Comparison of ENCODE assay signal across 12 cellular contexts in the genomic region with DNA sequence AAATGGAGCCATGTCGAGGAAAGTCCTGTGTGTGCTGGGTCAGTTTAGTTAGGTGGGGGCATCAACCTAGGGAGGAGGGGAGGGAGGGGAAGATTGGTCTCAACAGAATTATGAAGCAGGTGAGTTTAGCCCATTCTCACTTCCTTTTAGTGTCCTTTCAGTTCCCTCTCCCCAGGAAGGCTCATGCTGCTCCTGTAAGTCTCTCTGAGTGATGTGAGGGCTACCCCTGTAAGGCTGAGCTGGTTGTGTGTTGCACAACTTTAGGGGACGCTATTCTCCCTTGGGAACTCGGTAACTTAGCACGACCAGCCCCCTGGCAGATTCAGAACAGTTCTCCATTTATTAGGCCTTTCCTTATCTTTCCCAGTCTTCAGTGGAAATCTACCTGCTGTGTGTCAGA. TPM values are rescaled to one million over a fixed set of nuclear protein-coding genes. Genes with fewer than 3 reads are reported as not detected.
A peak's percentile ranks its signal among the peaks of the same experiment; 100 is the strongest.
DNase-seq lines count a peak whose midpoint lies in the region; ATAC-seq, FAIRE-seq and TF ChIP-seq lines count a peak whose summit lies in the region.
"Had no signal": no experiment of that assay in that cellular context is flagged by ENCODE, and none has a peak within 500 bp of the region (broad histone marks: within the 10 kb centered on the region; RNA-seq: fewer than 3 reads in every experiment).

No MANE protein-coding gene starts in this region.

- H3K4me1 ChIP-seq in neuronal stem cell (ENCODE audit: control insufficient read depth in 2 of 2, insufficient read depth in 1 of 2, low read depth in 1 of 2, low read length in 2 of 2), result no peaks in the 10 kb centered on the region
- H3K4me1 ChIP-seq: stomach had no signal

- H3K4me2 ChIP-seq in neuronal stem cell (ENCODE audit: insufficient read depth, low read length, poor library complexity, severe bottlenecking), result no peak overlapping the region

- H2BK120ac ChIP-seq in neuronal stem cell (ENCODE audit: low read depth, low read length), result no peak overlapping the region

- FAIRE-seq in HTR-8/SVneo (lab: Jason Lieb, UNC), result no peak

- no peak overlapping the region for H4K8ac ChIP-seq in neuronal stem cell (ENCODE audit: low read depth, low read length)

- peak; percentile 97 for ATAC-seq in GM19351 (IDR thresholded peaks at IDR 0.05; ENCODE audit: unreplicated experiment)
- ATAC-seq in HG02798 (IDR thresholded peaks at IDR 0.05; ENCODE audit: poor library complexity, unreplicated experiment), result peak; percentile 97
- ATAC-seq in HG03520 (IDR thresholded peaks at IDR 0.05; ENCODE audit: unreplicated experiment), result peak; percentile 96
- ATAC-seq: activated CD8-positive, alpha-beta T cell treated with anti-CD3 and anti-CD28 coated beads, Interleukin-2, amount 10 ng/mL, durations not matched to agents 7 days and 5 days had no signal

- WGBS in neuronal stem cell (ENCODE audit: extremely low coverage in 2 of 2, insufficient read length in 2 of 2, insufficient replicate concordance in 1 of 2), 2 donors, result no CpG with 5 or more reads among the region's 4 CpGs

- no peak overlapping the region for H2AK5ac ChIP-seq in neuronal stem cell (ENCODE audit: low read depth, low read length)

- TF ChIP-seq CTCF in GM12872 (IDR thresholded peaks at IDR 0.05; ENCODE audit: insufficient read depth, low read depth, low read length), result peak; percentile 59

- no peak overlapping the region for H2BK5ac ChIP-seq in neuronal stem cell (ENCODE audit: low read length)

- H3K14ac ChIP-seq in neuronal stem cell (ENCODE audit: low read length), result no peak overlapping the region

- no peak overlapping the region for H3K27ac ChIP-seq in neuronal stem cell (replicated peaks; ENCODE audit: low read length)
- H3K27ac ChIP-seq: SK-N-MC, stomach had no signal

- H3K9ac ChIP-seq in neuronal stem cell (ENCODE audit: low read depth, low read length, poor library complexity), result no peak overlapping the region

- no peak overlapping the region for H2AFZ ChIP-seq in neuronal stem cell (ENCODE audit: low read length)

- DNase-seq in HPDE6-E6E7 (ENCODE audit: extremely low spot score), result no peak
- DNase-seq in retina, result no peak
- DNase-seq in neuronal stem cell (ENCODE audit: low spot score), result no peak
- DNase-seq in HTR-8/SVneo (ENCODE audit: insufficient read length, low spot score), result no peak
- DNase-seq: activated CD8-positive, alpha-beta T cell treated with anti-CD3 and anti-CD28 coated beads, Interleukin-2, amount 10 ng/mL, durations not matched to agents 7 days and 5 days; NCI-H2171; stomach had no signal

- H3K4me3 ChIP-seq in neuronal stem cell (ENCODE audit: low read length in 2 of 2), result no peak overlapping the region
- H3K4me3 ChIP-seq: SK-N-MC, stomach had no signal

- H2BK15ac ChIP-seq in neuronal stem cell (ENCODE audit: low read length), result no peak overlapping the region

- H3K23ac ChIP-seq in neuronal stem cell (ENCODE audit: low read depth, low read length, poor library complexity), result no peak overlapping the region

- H3K27me3 ChIP-seq in neuronal stem cell (ENCODE audit: control insufficient read depth in 3 of 3, insufficient read depth in 3 of 3, low read depth in 1 of 3, low read length in 3 of 3), result peaks cover 0 to 4% (median 0%) of the 10 kb centered on the region in 3 experiments
- H3K27me3 ChIP-seq: stomach had no signal

- no peaks in the 10 kb centered on the region for H3K36me3 ChIP-seq in neuronal stem cell (replicated peaks in 1 of 2; ENCODE audit: control insufficient read depth in 2 of 2, insufficient read depth in 2 of 2, low read length in 2 of 2)
- H3K36me3 ChIP-seq: stomach had no signal

- no peak overlapping the region for H2BK12ac ChIP-seq in neuronal stem cell (ENCODE audit: low read length)

- no peak overlapping the region for H3K18ac ChIP-seq in neuronal stem cell (ENCODE audit: low read length)

- no peaks in the 10 kb centered on the region for H3K9me3 ChIP-seq in neuronal stem cell (replicated peaks in 1 of 2; ENCODE audit: control insufficient read depth in 2 of 2, insufficient read depth in 1 of 2, low read depth in 1 of 2, low read length in 2 of 2)
- H3K9me3 ChIP-seq: stomach had no signal

- H3K4ac ChIP-seq in neuronal stem cell (ENCODE audit: low read length), result no peak overlapping the region

- H3K79me1 ChIP-seq in neuronal stem cell (ENCODE audit: low read depth, low read length), result no peaks in the 10 kb centered on the region

- H4K91ac ChIP-seq in neuronal stem cell (ENCODE audit: low read depth, low read length, poor library complexity), result no peak overlapping the region

RNA-seq across cellular contexts. Expression of a gene that starts 21.2 kb away (rescaled TPM):
- polyA plus RNA-seq in neuronal stem cell (2013, experiment 1 of 2), result not detected
- polyA plus RNA-seq in neuronal stem cell (2013, experiment 2 of 2), result 0.01 TPM

RNA-seq across cellular contexts. Expression of a gene that starts 37.7 kb away (rescaled TPM):
- 13.8 TPM for polyA plus RNA-seq in neuronal stem cell (2013, experiment 1 of 2)
- 14.6 TPM for polyA plus RNA-seq in neuronal stem cell (2013, experiment 2 of 2)
